8 cellular contexts compared by ENCODE assay signal in the genomic region with DNA sequence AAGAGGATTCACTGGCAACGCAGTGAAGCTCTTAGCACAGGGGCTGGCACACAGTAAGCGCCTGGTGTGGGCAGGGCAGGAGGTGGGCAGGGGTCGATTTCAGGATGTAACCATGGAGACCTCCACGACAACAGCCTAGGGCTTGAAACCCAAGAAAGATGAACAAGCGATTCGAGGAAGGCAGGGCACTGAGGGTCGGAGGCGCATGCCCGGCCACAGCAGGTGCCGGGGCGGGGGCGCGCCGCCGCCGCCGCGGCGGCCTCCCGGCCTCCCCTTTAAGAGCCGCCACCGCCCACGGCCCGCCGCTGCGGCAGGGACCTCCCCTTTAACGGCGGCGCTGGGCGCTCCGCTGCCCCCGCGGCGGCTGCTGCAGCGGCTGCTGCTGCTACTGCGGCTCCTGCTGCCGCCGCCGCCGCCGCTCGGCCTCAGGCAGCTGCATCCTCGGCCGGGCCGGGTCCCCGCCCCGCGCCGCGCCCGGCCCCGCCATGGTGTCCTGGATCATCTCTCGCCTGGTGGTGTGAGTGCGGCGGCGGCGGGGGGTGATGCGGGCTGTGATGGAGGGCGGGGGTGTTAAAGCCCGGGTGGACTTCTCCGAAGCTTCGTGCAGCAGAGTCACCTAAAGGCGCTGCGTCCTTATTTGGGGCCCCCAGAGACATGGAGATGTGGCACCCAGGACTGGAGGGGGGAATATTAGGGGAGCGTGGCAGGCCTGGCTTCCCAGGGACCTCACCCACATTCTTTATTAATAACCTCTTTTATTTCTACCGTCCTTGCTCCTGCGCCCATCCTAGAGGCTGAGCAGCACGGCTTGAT. TPM values are rescaled to one million over a fixed set of nuclear protein-coding genes. Genes with fewer than 3 reads are reported as not detected.
DNase-seq lines count a peak whose midpoint lies in the region; ATAC-seq and TF ChIP-seq lines count a peak whose summit lies in the region.

A gene with protein sequence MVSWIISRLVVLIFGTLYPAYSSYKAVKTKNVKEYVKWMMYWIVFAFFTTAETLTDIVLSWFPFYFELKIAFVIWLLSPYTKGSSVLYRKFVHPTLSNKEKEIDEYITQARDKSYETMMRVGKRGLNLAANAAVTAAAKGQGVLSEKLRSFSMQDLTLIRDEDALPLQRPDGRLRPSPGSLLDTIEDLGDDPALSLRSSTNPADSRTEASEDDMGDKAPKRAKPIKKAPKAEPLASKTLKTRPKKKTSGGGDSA (plus strand): TSS at position 334 of the 813 bp plus-strand sequence. CDS start 152 bp downstream, at position 486.

- 14% methylated on average over 11 of the region's 68 CpGs for WGBS in right lobe of liver (ENCODE audit: insufficient coverage, low coverage, low lambda C conversion rate, missing lambda C conversion rate)

- H3K4me1 ChIP-seq in right lobe of liver, result peaks cover 0 to 5% (median 0%) of the 10 kb centered on the region in 4 donors

- H3K4me1 Mint-ChIP-seq in activated CD4-positive, alpha-beta T cell treated with anti-CD3 and anti-CD28 coated beads, Interleukin-2, amount 10 ng/mL, durations not matched to agents 24 days and 14 days, result peaks cover 12% of the 10 kb centered on the region

- no peaks in the 10 kb centered on the region for H3K27me3 ChIP-seq in dorsolateral prefrontal cortex
- no peaks in the 10 kb centered on the region for H3K27me3 ChIP-seq in right lobe of liver

- no peak for TF ChIP-seq POLR2A in right lobe of liver (IDR thresholded peaks at IDR 0.05)

- peak; percentile 57 to 77 (median 66) for ATAC-seq in right lobe of liver

- peaks cover 0 to 26% (median 13%) of the 10 kb centered on the region in 4 donors for H3K36me3 ChIP-seq in right lobe of liver

- peak within 1 kb of the TSS; percentile 81 for H3K4me3 Mint-ChIP-seq in activated CD4-positive, alpha-beta T cell treated with anti-CD3 and anti-CD28 coated beads, Interleukin-2, amount 10 ng/mL, durations not matched to agents 24 days and 14 days

- peaks cover 25% of the 10 kb centered on the region for H3K36me3 Mint-ChIP-seq in activated CD4-positive, alpha-beta T cell treated with anti-CD3 and anti-CD28 coated beads, Interleukin-2, amount 10 ng/mL, durations not matched to agents 24 days and 14 days (ENCODE audit: low read depth)

- H3K9me3 Mint-ChIP-seq in activated CD4-positive, alpha-beta T cell treated with anti-CD3 and anti-CD28 coated beads, Interleukin-2, amount 10 ng/mL, durations not matched to agents 24 days and 14 days, result no peaks in the 10 kb centered on the region

- no peak for TF ChIP-seq CTCF in dorsolateral prefrontal cortex (IDR thresholded peaks at IDR 0.05 in 54 of 56, conservative IDR thresholded peaks at IDR 0.05 in 2 of 56; ENCODE audit: low read depth in 1 of 56, partially characterized antibody in 56 of 56)
- TF ChIP-seq CTCF in right lobe of liver (IDR thresholded peaks at IDR 0.05), result no peak

- H3K27ac Mint-ChIP-seq in activated CD4-positive, alpha-beta T cell treated with anti-CD3 and anti-CD28 coated beads, Interleukin-2, amount 10 ng/mL, durations not matched to agents 24 days and 14 days, result peak within 1 kb of the TSS; percentile 76

- H3K4me3 ChIP-seq in dorsolateral prefrontal cortex (peak within 1 kb of the TSS; percentile 42 to 76 (median 65)), right lobe of liver (peak within 1 kb of the TSS in 2 of 3 donors; percentile 14 to 36)

- DNase-seq in EL (peak; percentile 63), HCEC 1CT (peak; percentile 38), NCI-H146 treated with DMSO at 0.1 percent for 48 hours (lab: John Stamatoyannopoulos, UW; ENCODE audit: unreplicated experiment) (peak; percentile 21), dorsolateral prefrontal cortex (peak in 7 of 10 donors; percentile 36 to 80 (median 68)), right lobe of liver (no peak), NCI-H128 (lab: John Stamatoyannopoulos, UW; ENCODE audit: unreplicated experiment) (no peak)
- DNase-seq in activated CD4-positive, alpha-beta T cell treated with anti-CD3 and anti-CD28 coated beads, Interleukin-2, amount 10 ng/mL, durations not matched to agents 24 days and 14 days, result peak; percentile 90
- DNase-seq in stimulated activated CD8-positive, alpha-beta memory T cell treated with anti-CD3 and anti-CD28 coated beads, Interleukin-12 subunit alpha, Interleukin-12 subunit beta, amount 100 ng/mL, for 1 hour (ENCODE audit: low read depth), result peak; percentile 24

- intact Hi-C loops in activated CD4-positive, alpha-beta T cell treated with anti-CD3 and anti-CD28 coated beads, Interleukin-2, amount 10 ng/mL, durations not matched to agents 24 days and 14 days (cut with micrococcal nuclease), result loop anchor here (1.0 kb wide), 2 partner anchors 20 to 104 kb away; a partner anchor contains a TSS
- intact Hi-C loops in dorsolateral prefrontal cortex (cut with DNase I) (no loop called here), right lobe of liver (cut with DNase I) (no loop called here)

- peaks cover 3% of the 10 kb centered on the region for H3K27me3 Mint-ChIP-seq in activated CD4-positive, alpha-beta T cell treated with anti-CD3 and anti-CD28 coated beads, Interleukin-2, amount 10 ng/mL, durations not matched to agents 24 days and 14 days

- H3K9me3 ChIP-seq in right lobe of liver, result no peaks in the 10 kb centered on the region

- H3K27ac ChIP-seq in dorsolateral prefrontal cortex (peak within 1 kb of the TSS in 57 of 59 donors; percentile 19 to 90 (median 80)), right lobe of liver (no peak within 1 kb of the TSS)

RNA-seq across cellular contexts. Expression of the gene that starts here (rescaled TPM):
- total RNA-seq in activated CD4-positive, alpha-beta T cell treated with anti-CD3 and anti-CD28 coated beads, Interleukin-2, amount 10 ng/mL, durations not matched to agents 24 days and 14 days, result 3.5 and 4.6 TPM in 2 replicates
- total RNA-seq in dorsolateral prefrontal cortex, result 100 to 1,000 TPM in 119 of 120 experiments, 10 to 100 TPM in 1; 68.4 to 279 (median 196) TPM
- not detected for total RNA-seq in right lobe of liver

Comparison
In these comparisons a context has a peak if more than half of its experiments do, and no peak if none do; other contexts are left out.
1. RNA of the gene that starts here (total RNA-seq): 68.4 to 279 TPM in dorsolateral prefrontal cortex; 3.5 to 4.6 TPM in activated CD4-positive, alpha-beta T cell treated with anti-CD3 and anti-CD28 coated beads, Interleukin-2, amount 10 ng/mL, durations not matched to agents 24 days and 14 days and not detected in right lobe of liver; every median in the first group is over 10 times any median in the second.
2. Peak in ATAC-seq and H3K4me3 ChIP-seq in right lobe of liver; RNA of the gene not detected or under 1 TPM.
3. DNase-seq: peak in EL (single experiment), HCEC 1CT (single experiment), NCI-H146 treated with DMSO at 0.1 percent for 48 hours (single experiment), activated CD4-positive, alpha-beta T cell treated with anti-CD3 and anti-CD28 coated beads, Interleukin-2, amount 10 ng/mL, durations not matched to agents 24 days and 14 days (single experiment), dorsolateral prefrontal cortex (7 of 10) and stimulated activated CD8-positive, alpha-beta memory T cell treated with anti-CD3 and anti-CD28 coated beads, Interleukin-12 subunit alpha, Interleukin-12 subunit beta, amount 100 ng/mL, for 1 hour (single experiment); none in right lobe of liver (0 of 3) and NCI-H128 (single experiment).
4. H3K27ac ChIP-seq: peak in dorsolateral prefrontal cortex (57 of 59); none in right lobe of liver (0 of 3).